Comparison of ENCODE assay signal across 15 cellular contexts in genomic region chr12:93407283-93407962, GRCh38. TPM values are rescaled to one million over a fixed set of nuclear protein-coding genes. Genes with fewer than 3 reads are reported as not detected.
DNase-seq lines count a peak whose midpoint lies in the region; TF ChIP-seq lines count a peak whose summit lies in the region.
"Had no signal": no experiment of that assay in that cellular context is flagged by ENCODE, and none has a peak within 500 bp of the region (broad histone marks: within the 10 kb centered on the region; RNA-seq: fewer than 3 reads in every experiment).

No MANE protein-coding gene starts in this region.

- no peaks in the 10 kb centered on the region for H3K27me3 ChIP-seq in skeletal muscle tissue (ENCODE audit: control insufficient read depth in 3 of 3, insufficient read depth in 3 of 3, low read length in 3 of 3)
- H3K27me3 ChIP-seq: body of pancreas had no signal

- no peaks in the 10 kb centered on the region for H3K9me3 Mint-ChIP-seq in activated naive CD4-positive, alpha-beta T cell treated with anti-CD3 and anti-CD28 coated beads, Interleukin-2, amount 10 ng/mL, durations not matched to agents 7 days and 5 days
- H3K9me3 Mint-ChIP-seq in brain = no peaks in the 10 kb centered on the region

- in situ Hi-C loops in KBM-7 (cut with MboI; ENCODE audit: low pct_unique_long_range_greater_than_20kb, low sequenced_read_pairs) = no loop called here

- H3K27me3 Mint-ChIP-seq in activated naive CD4-positive, alpha-beta T cell treated with anti-CD3 and anti-CD28 coated beads, Interleukin-2, amount 10 ng/mL, durations not matched to agents 7 days and 5 days = no peaks in the 10 kb centered on the region
- H3K27me3 Mint-ChIP-seq in brain = no peaks in the 10 kb centered on the region

- H3K27ac Mint-ChIP-seq in activated naive CD4-positive, alpha-beta T cell treated with anti-CD3 and anti-CD28 coated beads, Interleukin-2, amount 10 ng/mL, durations not matched to agents 7 days and 5 days = peak overlapping the region; percentile 8
- H3K27ac Mint-ChIP-seq in brain = peak overlapping the region in 3 of 5 experiments; percentile 17 to 45 (median 32)

- peaks cover 21% of the 10 kb centered on the region for H3K4me1 Mint-ChIP-seq in activated naive CD4-positive, alpha-beta T cell treated with anti-CD3 and anti-CD28 coated beads, Interleukin-2, amount 10 ng/mL, durations not matched to agents 7 days and 5 days
- peaks cover 15% of the 10 kb centered on the region for H3K4me1 Mint-ChIP-seq in brain

- H3K9ac ChIP-seq in skeletal muscle tissue (ENCODE audit: low read depth in 1 of 3, low read length in 3 of 3) = no peak overlapping the region

- peak overlapping the region; percentile 7 for H3K27ac ChIP-seq in skeletal muscle tissue (ENCODE audit: low read depth, low read length)
- H3K27ac ChIP-seq: body of pancreas had no signal

- peaks cover 10 to 19% (median 16%) of the 10 kb centered on the region in 3 donors for H3K4me1 ChIP-seq in skeletal muscle tissue (ENCODE audit: control insufficient read depth in 3 of 3, insufficient read depth in 3 of 3, low read length in 3 of 3)

- no peak overlapping the region for H3K4me3 Mint-ChIP-seq in activated naive CD4-positive, alpha-beta T cell treated with anti-CD3 and anti-CD28 coated beads, Interleukin-2, amount 10 ng/mL, durations not matched to agents 7 days and 5 days
- no peak overlapping the region for H3K4me3 Mint-ChIP-seq in brain

- CTCF ChIA-PET in activated naive CD4-positive, alpha-beta T cell treated with anti-CD3 and anti-CD28 coated beads, Interleukin-2, amount 10 ng/mL, durations not matched to agents 7 days and 5 days (lab: Charles Lee) = interaction anchor here (0.9 to 1.1 kb wide), 3 partner anchors 12 to 60 kb away, joined by 3 to 6 read pairs (median 5); no protein-coding TSS in a partner anchor

- no peak for DNase-seq in activated naive CD4-positive, alpha-beta T cell treated with anti-CD3 and anti-CD28 coated beads, Interleukin-2, amount 10 ng/mL, durations not matched to agents 7 days and 5 days
- DNase-seq in activated naive CD4-positive, alpha-beta T cell treated with anti-CD3 and anti-CD28 coated beads, Interleukin-2, amount 50 U/mL, for 16 hours = no peak
- DNase-seq in KBM-7 = peak; percentile 36
- DNase-seq in SKM-1 treated with dmso at 0.1 percent for 144 hours (lab: John Stamatoyannopoulos, UW; ENCODE audit: unreplicated experiment) = no peak
- DNase-seq in kidney glomerular epithelial cell (lab: John Stamatoyannopoulos, UW) = no peak
- DNase-seq in COLO829 (ENCODE audit: low spot score) = no peak
- DNase-seq: AML-193; body of pancreas; effector CD8-positive, alpha-beta T cell; NCI-H1048; NCI-H345; posterior cingulate gyrus; trophoblast cell had no signal

- peaks cover 65% of the 10 kb centered on the region for H3K36me3 Mint-ChIP-seq in activated naive CD4-positive, alpha-beta T cell treated with anti-CD3 and anti-CD28 coated beads, Interleukin-2, amount 10 ng/mL, durations not matched to agents 7 days and 5 days
- H3K36me3 Mint-ChIP-seq in brain = peaks cover 78% of the 10 kb centered on the region

- peaks cover 0 to 2% (median 0%) of the 10 kb centered on the region in 3 donors for H3K36me3 ChIP-seq in skeletal muscle tissue (ENCODE audit: control insufficient read depth in 3 of 3, insufficient read depth in 3 of 3, low read length in 3 of 3)

- H3K9me3 ChIP-seq in skeletal muscle tissue (ENCODE audit: control insufficient read depth in 3 of 3, low read length in 3 of 3) = no peaks in the 10 kb centered on the region
- H3K9me3 ChIP-seq: body of pancreas had no signal

- no peak for TF ChIP-seq CTCF in brain (conservative IDR thresholded peaks at IDR 0.05)

- H3K4me3 ChIP-seq in skeletal muscle tissue (ENCODE audit: low read length in 3 of 3) = no peak overlapping the region
- H3K4me3 ChIP-seq: body of pancreas had no signal

RNA-seq across cellular contexts. Expression of gene NUDT4, which starts 29.7 kb away (rescaled TPM):
- 82.7 TPM for polyA plus RNA-seq in brain (ENCODE audit: insufficient read depth, low read depth, low replicate concordance)
- total RNA-seq in skeletal muscle tissue = 62.1 TPM

RNA-seq across cellular contexts. Expression of gene UBE2N, which starts 34.3 kb away (rescaled TPM):
- 98.7 TPM for polyA plus RNA-seq in brain (ENCODE audit: insufficient read depth, low read depth, low replicate concordance)
- total RNA-seq in skeletal muscle tissue = 51.7 TPM

RNA-seq across cellular contexts. Expression of gene MRPL42, which starts 59.9 kb away (rescaled TPM):
- polyA plus RNA-seq in brain (ENCODE audit: insufficient read depth, low read depth, low replicate concordance) = 33.3 TPM
- 28.7 TPM for total RNA-seq in skeletal muscle tissue
